In genomic region chr2:42978887-42979415, GRCh38 we compare ENCODE assay signal across 1 cellular context.
TF ChIP-seq lines count a peak whose summit lies in the region.

No MANE protein-coding gene starts in this region.

TF ChIP-seq in HepG2, 621 proteins besides CTCF, POLR2A, EP300 and RAD21 (continued from another document and continues in another):
- TF ChIP-seq, protein P1, sequence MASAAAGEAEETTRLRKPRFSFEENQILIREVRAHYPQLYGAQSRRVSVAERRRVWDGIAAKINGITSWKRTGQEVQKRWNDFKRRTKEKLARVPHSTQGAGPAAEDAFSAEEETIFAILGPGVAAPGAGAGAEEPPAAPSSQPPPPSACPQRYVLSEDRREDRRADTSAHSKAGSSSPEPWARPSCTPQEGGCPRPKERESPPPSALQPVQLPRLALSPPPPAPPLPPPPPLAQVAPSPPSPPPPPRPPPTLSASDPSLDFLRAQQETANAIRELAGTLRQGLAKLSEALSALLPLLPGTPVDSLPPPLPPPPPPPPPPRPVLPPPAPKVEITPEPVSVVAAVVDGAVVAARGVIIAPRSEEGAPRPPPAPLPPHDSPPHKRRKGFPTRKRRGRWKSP (CRISPR knock-in tag; IDR thresholded peaks at IDR 0.05) = no peak; the same call in 1 of the 2 replicates
- TF ChIP-seq FOXP1 (IDR thresholded peaks at IDR 0.05) = no peak
- no peak for TF ChIP-seq FOXP1 (CRISPR knock-in tag; IDR thresholded peaks at IDR 0.05)
- no peak for TF ChIP-seq PHF8 (CRISPR knock-in tag; IDR thresholded peaks at IDR 0.05)
- no peak for TF ChIP-seq PAWR (CRISPR knock-in tag; IDR thresholded peaks at IDR 0.05; ENCODE audit: borderline replicate concordance)
- TF ChIP-seq ZBTB33 (CRISPR knock-in tag; IDR thresholded peaks at IDR 0.05) = no peak
- TF ChIP-seq, protein P2, sequence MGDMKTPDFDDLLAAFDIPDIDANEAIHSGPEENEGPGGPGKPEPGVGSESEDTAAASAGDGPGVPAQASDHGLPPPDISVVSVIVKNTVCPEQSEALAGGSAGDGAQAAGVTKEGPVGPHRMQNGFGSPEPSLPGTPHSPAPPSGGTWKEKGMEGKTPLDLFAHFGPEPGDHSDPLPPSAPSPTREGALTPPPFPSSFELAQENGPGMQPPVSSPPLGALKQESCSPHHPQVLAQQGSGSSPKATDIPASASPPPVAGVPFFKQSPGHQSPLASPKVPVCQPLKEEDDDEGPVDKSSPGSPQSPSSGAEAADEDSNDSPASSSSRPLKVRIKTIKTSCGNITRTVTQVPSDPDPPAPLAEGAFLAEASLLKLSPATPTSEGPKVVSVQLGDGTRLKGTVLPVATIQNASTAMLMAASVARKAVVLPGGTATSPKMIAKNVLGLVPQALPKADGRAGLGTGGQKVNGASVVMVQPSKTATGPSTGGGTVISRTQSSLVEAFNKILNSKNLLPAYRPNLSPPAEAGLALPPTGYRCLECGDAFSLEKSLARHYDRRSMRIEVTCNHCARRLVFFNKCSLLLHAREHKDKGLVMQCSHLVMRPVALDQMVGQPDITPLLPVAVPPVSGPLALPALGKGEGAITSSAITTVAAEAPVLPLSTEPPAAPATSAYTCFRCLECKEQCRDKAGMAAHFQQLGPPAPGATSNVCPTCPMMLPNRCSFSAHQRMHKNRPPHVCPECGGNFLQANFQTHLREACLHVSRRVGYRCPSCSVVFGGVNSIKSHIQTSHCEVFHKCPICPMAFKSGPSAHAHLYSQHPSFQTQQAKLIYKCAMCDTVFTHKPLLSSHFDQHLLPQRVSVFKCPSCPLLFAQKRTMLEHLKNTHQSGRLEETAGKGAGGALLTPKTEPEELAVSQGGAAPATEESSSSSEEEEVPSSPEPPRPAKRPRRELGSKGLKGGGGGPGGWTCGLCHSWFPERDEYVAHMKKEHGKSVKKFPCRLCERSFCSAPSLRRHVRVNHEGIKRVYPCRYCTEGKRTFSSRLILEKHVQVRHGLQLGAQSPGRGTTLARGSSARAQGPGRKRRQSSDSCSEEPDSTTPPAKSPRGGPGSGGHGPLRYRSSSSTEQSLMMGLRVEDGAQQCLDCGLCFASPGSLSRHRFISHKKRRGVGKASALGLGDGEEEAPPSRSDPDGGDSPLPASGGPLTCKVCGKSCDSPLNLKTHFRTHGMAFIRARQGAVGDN (CRISPR knock-in tag; IDR thresholded peaks at IDR 0.05) = peak; percentile 30; the same call in 1 of the 2 replicates
- no peak for TF ChIP-seq AGO1 (IDR thresholded peaks at IDR 0.05; ENCODE audit: low read depth, low read length, poor library complexity, severe bottlenecking)
- TF ChIP-seq SCMH1 (CRISPR knock-in tag; IDR thresholded peaks at IDR 0.05; ENCODE audit: borderline replicate concordance) = no peak
- TF ChIP-seq HNF4G (IDR thresholded peaks at IDR 0.05; ENCODE audit: borderline replicate concordance, low read depth, low read length) = no peak
- TF ChIP-seq HNF4G (CRISPR knock-in tag; IDR thresholded peaks at IDR 0.05; ENCODE audit: borderline replicate concordance, low read depth) = no peak
- TF ChIP-seq ARNT2 (CRISPR knock-in tag; IDR thresholded peaks at IDR 0.05; ENCODE audit: low read depth) = no peak
- no peak for TF ChIP-seq ZNF207 (IDR thresholded peaks at IDR 0.05; ENCODE audit: borderline replicate concordance)
- no peak for TF ChIP-seq RNF2 (conservative IDR thresholded peaks at IDR 0.05; ENCODE audit: low read depth)
- no peak for TF ChIP-seq PHF21A (CRISPR knock-in tag; IDR thresholded peaks at IDR 0.05)
- TF ChIP-seq SIX1 (CRISPR knock-in tag; IDR thresholded peaks at IDR 0.05; ENCODE audit: borderline replicate concordance) = no peak
- TF ChIP-seq SAP130 (CRISPR knock-in tag; IDR thresholded peaks at IDR 0.05; ENCODE audit: low read depth) = no peak
- TF ChIP-seq ZNF670 (CRISPR knock-in tag; IDR thresholded peaks at IDR 0.05; ENCODE audit: borderline replicate concordance) = no peak; the same call in 1 of the 2 replicates
- TF ChIP-seq U2AF2 (IDR thresholded peaks at IDR 0.05; ENCODE audit: low read depth, low read length) = no peak; the same call in 1 of the 2 replicates
- no peak for TF ChIP-seq ZNF232 (CRISPR knock-in tag; IDR thresholded peaks at IDR 0.05; ENCODE audit: borderline replicate concordance)
- no peak for TF ChIP-seq ZNF30 (CRISPR knock-in tag; IDR thresholded peaks at IDR 0.05)
- TF ChIP-seq MEIS2 (CRISPR knock-in tag; IDR thresholded peaks at IDR 0.05) = no peak
- TF ChIP-seq ZNF251 (CRISPR knock-in tag; IDR thresholded peaks at IDR 0.05) = no peak
- TF ChIP-seq ZFP36L2 (CRISPR knock-in tag; IDR thresholded peaks at IDR 0.05) = no peak
- no peak; the same call in 1 of the 2 replicates for TF ChIP-seq ZNF713 (CRISPR knock-in tag; IDR thresholded peaks at IDR 0.05)
- TF ChIP-seq NFIC (IDR thresholded peaks at IDR 0.05; ENCODE audit: low read length) = no peak
- TF ChIP-seq SOX13 (IDR thresholded peaks at IDR 0.05) = no peak
- TF ChIP-seq SOX13 (CRISPR knock-in tag; conservative IDR thresholded peaks at IDR 0.05 in 1 of 2, IDR thresholded peaks at IDR 0.05 in 1 of 2) = no peak
- no peak for TF ChIP-seq JUN (CRISPR knock-in tag; IDR thresholded peaks at IDR 0.05)
- no peak for TF ChIP-seq CHCHD3 (CRISPR knock-in tag; IDR thresholded peaks at IDR 0.05)
- no peak for TF ChIP-seq ZFP36 (IDR thresholded peaks at IDR 0.05; ENCODE audit: borderline replicate concordance, low read depth, low read length, partially characterized antibody)
- no peak for TF ChIP-seq ZNF660 (CRISPR knock-in tag; IDR thresholded peaks at IDR 0.05; ENCODE audit: borderline replicate concordance, low read depth)
- TF ChIP-seq, protein P3, sequence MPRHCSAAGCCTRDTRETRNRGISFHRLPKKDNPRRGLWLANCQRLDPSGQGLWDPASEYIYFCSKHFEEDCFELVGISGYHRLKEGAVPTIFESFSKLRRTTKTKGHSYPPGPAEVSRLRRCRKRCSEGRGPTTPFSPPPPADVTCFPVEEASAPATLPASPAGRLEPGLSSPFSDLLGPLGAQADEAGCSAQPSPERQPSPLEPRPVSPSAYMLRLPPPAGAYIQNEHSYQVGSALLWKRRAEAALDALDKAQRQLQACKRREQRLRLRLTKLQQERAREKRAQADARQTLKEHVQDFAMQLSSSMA (CRISPR knock-in tag; IDR thresholded peaks at IDR 0.05) = no peak
- no peak for TF ChIP-seq HOXD1 (CRISPR knock-in tag; IDR thresholded peaks at IDR 0.05)
- no peak for TF ChIP-seq ZNF720 (CRISPR knock-in tag; IDR thresholded peaks at IDR 0.05)
- TF ChIP-seq ATF7-NPFF (CRISPR knock-in tag; IDR thresholded peaks at IDR 0.05; ENCODE audit: low read depth) = peak; percentile 3; the same call in 1 of the 2 replicates
- no peak for TF ChIP-seq ZNF746 (CRISPR knock-in tag; IDR thresholded peaks at IDR 0.05)
- TF ChIP-seq CC2D1A (CRISPR knock-in tag; IDR thresholded peaks at IDR 0.05) = no peak
- TF ChIP-seq ZNF230 (CRISPR knock-in tag; IDR thresholded peaks at IDR 0.05) = no peak
- no peak for TF ChIP-seq GTF2F1 (IDR thresholded peaks at IDR 0.05; ENCODE audit: low read length)
- TF ChIP-seq SAFB2 (CRISPR knock-in tag; IDR thresholded peaks at IDR 0.05; ENCODE audit: borderline replicate concordance, low read depth) = no peak; the same call in 1 of the 2 replicates
- TF ChIP-seq POLR2AphosphoS2 (IDR thresholded peaks at IDR 0.05; ENCODE audit: low read depth, low read length) = no peak
- no peak for TF ChIP-seq ZBTB7B (CRISPR knock-in tag; IDR thresholded peaks at IDR 0.05)
- TF ChIP-seq NFATC3 (CRISPR knock-in tag; IDR thresholded peaks at IDR 0.05) = no peak
- TF ChIP-seq ZFP41 (CRISPR knock-in tag; IDR thresholded peaks at IDR 0.05; ENCODE audit: borderline replicate concordance) = no peak
- no peak for TF ChIP-seq ZNF552 (CRISPR knock-in tag; IDR thresholded peaks at IDR 0.05; ENCODE audit: borderline replicate concordance)
- no peak for TF ChIP-seq GABPB1 (CRISPR knock-in tag; IDR thresholded peaks at IDR 0.05)
- no peak for TF ChIP-seq SETDB1 (CRISPR knock-in tag; IDR thresholded peaks at IDR 0.05; ENCODE audit: borderline replicate concordance)
- TF ChIP-seq MAFG (CRISPR knock-in tag; IDR thresholded peaks at IDR 0.05) = no peak
- no peak for TF ChIP-seq NR1H2 (CRISPR knock-in tag; IDR thresholded peaks at IDR 0.05; ENCODE audit: borderline replicate concordance, low read depth)
- no peak for TF ChIP-seq KAT8 (CRISPR knock-in tag; IDR thresholded peaks at IDR 0.05)
- no peak for TF ChIP-seq ZNF777 (CRISPR knock-in tag; IDR thresholded peaks at IDR 0.05)
- TF ChIP-seq, protein P4, sequence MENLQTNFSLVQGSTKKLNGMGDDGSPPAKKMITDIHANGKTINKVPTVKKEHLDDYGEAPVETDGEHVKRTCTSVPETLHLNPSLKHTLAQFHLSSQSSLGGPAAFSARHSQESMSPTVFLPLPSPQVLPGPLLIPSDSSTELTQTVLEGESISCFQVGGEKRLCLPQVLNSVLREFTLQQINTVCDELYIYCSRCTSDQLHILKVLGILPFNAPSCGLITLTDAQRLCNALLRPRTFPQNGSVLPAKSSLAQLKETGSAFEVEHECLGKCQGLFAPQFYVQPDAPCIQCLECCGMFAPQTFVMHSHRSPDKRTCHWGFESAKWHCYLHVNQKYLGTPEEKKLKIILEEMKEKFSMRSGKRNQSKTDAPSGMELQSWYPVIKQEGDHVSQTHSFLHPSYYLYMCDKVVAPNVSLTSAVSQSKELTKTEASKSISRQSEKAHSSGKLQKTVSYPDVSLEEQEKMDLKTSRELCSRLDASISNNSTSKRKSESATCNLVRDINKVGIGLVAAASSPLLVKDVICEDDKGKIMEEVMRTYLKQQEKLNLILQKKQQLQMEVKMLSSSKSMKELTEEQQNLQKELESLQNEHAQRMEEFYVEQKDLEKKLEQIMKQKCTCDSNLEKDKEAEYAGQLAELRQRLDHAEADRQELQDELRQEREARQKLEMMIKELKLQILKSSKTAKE (CRISPR knock-in tag; IDR thresholded peaks at IDR 0.05; ENCODE audit: borderline replicate concordance) = no peak
- TF ChIP-seq, protein P5, sequence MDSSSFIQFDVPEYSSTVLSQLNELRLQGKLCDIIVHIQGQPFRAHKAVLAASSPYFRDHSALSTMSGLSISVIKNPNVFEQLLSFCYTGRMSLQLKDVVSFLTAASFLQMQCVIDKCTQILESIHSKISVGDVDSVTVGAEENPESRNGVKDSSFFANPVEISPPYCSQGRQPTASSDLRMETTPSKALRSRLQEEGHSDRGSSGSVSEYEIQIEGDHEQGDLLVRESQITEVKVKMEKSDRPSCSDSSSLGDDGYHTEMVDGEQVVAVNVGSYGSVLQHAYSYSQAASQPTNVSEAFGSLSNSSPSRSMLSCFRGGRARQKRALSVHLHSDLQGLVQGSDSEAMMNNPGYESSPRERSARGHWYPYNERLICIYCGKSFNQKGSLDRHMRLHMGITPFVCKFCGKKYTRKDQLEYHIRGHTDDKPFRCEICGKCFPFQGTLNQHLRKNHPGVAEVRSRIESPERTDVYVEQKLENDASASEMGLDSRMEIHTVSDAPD (CRISPR knock-in tag; IDR thresholded peaks at IDR 0.05) = peak; percentile 82
- TF ChIP-seq ZMYM4 (CRISPR knock-in tag; IDR thresholded peaks at IDR 0.05) = no peak
- TF ChIP-seq, protein P6, sequence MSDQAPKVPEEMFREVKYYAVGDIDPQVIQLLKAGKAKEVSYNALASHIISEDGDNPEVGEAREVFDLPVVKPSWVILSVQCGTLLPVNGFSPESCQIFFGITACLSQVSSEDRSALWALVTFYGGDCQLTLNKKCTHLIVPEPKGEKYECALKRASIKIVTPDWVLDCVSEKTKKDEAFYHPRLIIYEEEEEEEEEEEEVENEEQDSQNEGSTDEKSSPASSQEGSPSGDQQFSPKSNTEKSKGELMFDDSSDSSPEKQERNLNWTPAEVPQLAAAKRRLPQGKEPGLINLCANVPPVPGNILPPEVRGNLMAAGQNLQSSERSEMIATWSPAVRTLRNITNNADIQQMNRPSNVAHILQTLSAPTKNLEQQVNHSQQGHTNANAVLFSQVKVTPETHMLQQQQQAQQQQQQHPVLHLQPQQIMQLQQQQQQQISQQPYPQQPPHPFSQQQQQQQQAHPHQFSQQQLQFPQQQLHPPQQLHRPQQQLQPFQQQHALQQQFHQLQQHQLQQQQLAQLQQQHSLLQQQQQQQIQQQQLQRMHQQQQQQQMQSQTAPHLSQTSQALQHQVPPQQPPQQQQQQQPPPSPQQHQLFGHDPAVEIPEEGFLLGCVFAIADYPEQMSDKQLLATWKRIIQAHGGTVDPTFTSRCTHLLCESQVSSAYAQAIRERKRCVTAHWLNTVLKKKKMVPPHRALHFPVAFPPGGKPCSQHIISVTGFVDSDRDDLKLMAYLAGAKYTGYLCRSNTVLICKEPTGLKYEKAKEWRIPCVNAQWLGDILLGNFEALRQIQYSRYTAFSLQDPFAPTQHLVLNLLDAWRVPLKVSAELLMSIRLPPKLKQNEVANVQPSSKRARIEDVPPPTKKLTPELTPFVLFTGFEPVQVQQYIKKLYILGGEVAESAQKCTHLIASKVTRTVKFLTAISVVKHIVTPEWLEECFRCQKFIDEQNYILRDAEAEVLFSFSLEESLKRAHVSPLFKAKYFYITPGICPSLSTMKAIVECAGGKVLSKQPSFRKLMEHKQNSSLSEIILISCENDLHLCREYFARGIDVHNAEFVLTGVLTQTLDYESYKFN (CRISPR knock-in tag; conservative IDR thresholded peaks at IDR 0.05) = no peak
- TF ChIP-seq ZBTB1 (CRISPR knock-in tag; IDR thresholded peaks at IDR 0.05; ENCODE audit: borderline replicate concordance) = no peak
- no peak; the same call in 1 of the 2 replicates for TF ChIP-seq ZNF589 (CRISPR knock-in tag; conservative IDR thresholded peaks at IDR 0.05)
- no peak; the same call in 1 of the 2 replicates for TF ChIP-seq ZNF547 (CRISPR knock-in tag; IDR thresholded peaks at IDR 0.05)
- no peak for TF ChIP-seq ZNF772 (CRISPR knock-in tag; IDR thresholded peaks at IDR 0.05)
- no peak for TF ChIP-seq JDP2 (CRISPR knock-in tag; IDR thresholded peaks at IDR 0.05; ENCODE audit: borderline replicate concordance)
- TF ChIP-seq ZNF496 (CRISPR knock-in tag; IDR thresholded peaks at IDR 0.05; ENCODE audit: insufficient replicate concordance) = no peak
- no peak for TF ChIP-seq ZFP62 (CRISPR knock-in tag; IDR thresholded peaks at IDR 0.05)
- no peak for TF ChIP-seq MTA1 (CRISPR knock-in tag; IDR thresholded peaks at IDR 0.05; ENCODE audit: borderline replicate concordance)
- TF ChIP-seq BRD4 (CRISPR knock-in tag; IDR thresholded peaks at IDR 0.05) = no peak
